Comparison of ENCODE assay signal across 8 cellular contexts in the genomic region with DNA sequence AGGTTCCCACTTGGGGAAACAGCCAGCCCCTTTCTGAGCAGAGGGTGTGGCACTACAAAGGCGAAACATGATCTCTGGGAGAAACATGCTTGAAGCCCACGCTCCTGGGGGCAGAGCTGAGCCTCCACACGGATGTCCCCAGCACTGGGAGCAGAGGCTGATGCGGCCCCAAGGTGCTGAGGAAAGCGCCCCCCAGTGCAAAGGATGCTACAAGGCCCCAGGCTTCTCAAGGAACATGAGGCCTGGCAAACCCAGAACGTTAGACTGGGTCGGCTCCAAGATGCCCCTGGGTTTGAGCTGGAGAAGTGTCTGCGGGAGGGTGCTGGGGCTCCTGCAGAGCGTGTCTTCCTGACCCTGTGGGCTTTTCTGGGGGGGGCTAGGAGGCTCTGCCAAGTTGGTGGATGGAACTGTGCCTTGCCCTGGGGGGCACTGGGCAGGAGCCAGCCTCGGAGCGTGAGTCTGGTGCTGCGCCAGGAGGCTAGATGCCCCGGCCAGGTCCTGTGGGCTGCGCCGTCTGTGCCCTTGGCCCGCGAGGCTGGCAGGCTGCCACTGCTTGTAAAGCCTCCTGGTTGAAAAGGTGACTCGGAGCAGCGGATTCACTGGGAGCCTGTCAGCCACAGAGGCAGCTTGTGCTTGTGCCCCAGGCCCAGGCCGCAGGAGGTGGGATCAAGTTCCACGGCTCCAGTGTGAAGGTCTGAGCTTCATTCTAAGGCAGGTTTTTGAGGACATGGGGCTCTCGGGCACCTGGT. TPM values are rescaled to one million over a fixed set of nuclear protein-coding genes. Genes with fewer than 3 reads are reported as not detected.
DNase-seq lines count a peak whose midpoint lies in the region; ATAC-seq and TF ChIP-seq lines count a peak whose summit lies in the region.

No MANE protein-coding gene starts in this region.

- peak; percentile 9 for ATAC-seq in HG02759 (IDR thresholded peaks at IDR 0.05; ENCODE audit: unreplicated experiment)
- ATAC-seq in T-helper 17 cell, result no peak
- ATAC-seq in GM21723 (IDR thresholded peaks at IDR 0.05; ENCODE audit: unreplicated experiment), result no peak

- peak; percentile 21 for DNase-seq in AG20443 (ENCODE audit: low spot score)
- DNase-seq in T-helper 17 cell, result no peak
- DNase-seq in fibroblast of mammary gland (ENCODE audit: low read depth), result peak; percentile 56
- peak; percentile 67 for DNase-seq in pons (ENCODE audit: low spot score)
- no peak for DNase-seq in GM10248 (ENCODE audit: extremely low spot score)
- DNase-seq in erythroblast (lab: John Stamatoyannopoulos, UW), result no peak

- TF ChIP-seq CTCF in fibroblast of mammary gland (conservative IDR thresholded peaks at IDR 0.05; ENCODE audit: control insufficient read depth, insufficient read depth, low read depth, low read length), result no peak
- TF ChIP-seq CTCF in GM10248 (IDR thresholded peaks at IDR 0.05; ENCODE audit: control extremely low read depth, extremely low read depth, low read depth, missing control alignments), result no peak

- CTCF ChIA-PET in GM10248 (lab: Yijun Ruan, JAX), result interaction anchor here (1.2 to 2.4 kb wide), 2 partner anchors 13 to 37 kb away, joined by 3 to 6 read pairs; no protein-coding TSS in a partner anchor

- POLR2A ChIA-PET in GM10248 (lab: Yijun Ruan, JAX), result no interaction called here

- H3K27ac Mint-ChIP-seq in T-helper 17 cell, result peak overlapping the region; percentile 60

- TF ChIP-seq POLR2A in erythroblast (IDR thresholded peaks at IDR 0.05; ENCODE audit: low read length), result no peak

- no peaks in the 10 kb centered on the region for H3K9me3 ChIP-seq in T-helper 17 cell (ENCODE audit: control insufficient read depth, low read length, poor library complexity, severe bottlenecking)

- H3K4me3 ChIP-seq in fibroblast of mammary gland (ENCODE audit: control insufficient read depth, low read depth, low read length), result no peak overlapping the region

- no peaks in the 10 kb centered on the region for H3K27me3 Mint-ChIP-seq in T-helper 17 cell

- H3K4me3 Mint-ChIP-seq in T-helper 17 cell, result peak overlapping the region; percentile 81

- H3K36me3 Mint-ChIP-seq in T-helper 17 cell (ENCODE audit: low read depth), result no peaks in the 10 kb centered on the region

- peaks cover 40% of the 10 kb centered on the region for H3K4me1 Mint-ChIP-seq in T-helper 17 cell

RNA-seq across cellular contexts. Expression of gene SYNJ2, which starts 8.1 kb away (rescaled TPM):
- total RNA-seq in T-helper 17 cell, result 10 to 100 TPM; 43.6 to 45.0 TPM

Comparison
In these comparisons a context has a peak if more than half of its experiments do, and no peak if none do; other contexts are left out.
1. DNase-seq: peak in AG20443 (single experiment), fibroblast of mammary gland (single experiment) and pons (single experiment); none in T-helper 17 cell (0 of 3), GM10248 (single experiment) and erythroblast (0 of 2).